In the genomic region with DNA sequence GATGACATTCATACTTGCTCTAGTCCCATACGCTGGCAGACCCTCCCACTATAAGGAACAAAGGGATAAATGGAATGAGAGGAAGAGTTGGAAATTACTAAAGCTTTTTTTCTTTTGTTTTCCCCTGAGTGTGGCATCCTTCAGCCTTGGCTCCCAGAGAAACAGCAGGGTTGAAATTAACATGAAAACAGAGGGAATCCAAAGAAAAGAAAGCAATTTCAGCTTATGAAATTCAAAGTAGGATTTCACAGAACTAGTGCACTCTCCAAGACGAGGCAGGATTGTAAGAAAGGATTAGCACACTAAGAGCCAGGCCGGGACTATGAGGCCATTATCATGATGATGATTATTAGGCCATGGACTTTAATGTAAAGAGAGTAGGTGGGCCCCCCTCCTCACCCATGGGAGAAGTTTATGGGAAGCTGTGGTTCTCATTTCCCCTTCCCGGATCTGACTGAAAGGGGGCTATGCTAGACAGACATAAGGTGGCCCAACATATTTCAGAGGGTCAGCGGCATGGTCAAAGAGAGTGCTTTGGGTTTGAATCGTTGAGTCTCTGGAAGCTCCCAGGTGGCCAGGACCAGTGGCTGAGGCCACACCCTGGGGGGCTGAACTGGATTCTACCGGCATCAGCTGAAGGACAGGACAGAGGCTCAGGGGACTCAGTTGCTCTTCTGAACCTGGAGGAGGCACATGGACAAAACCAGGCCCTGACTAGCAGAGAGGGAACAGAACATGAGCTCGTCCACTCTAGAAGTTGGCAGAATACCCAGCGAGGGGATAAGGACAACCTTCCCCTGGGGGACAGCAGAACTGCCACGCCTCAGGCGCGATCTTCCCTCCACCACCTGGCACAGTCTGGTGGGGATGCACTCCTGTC, we compare ENCODE assay signal across 1 cellular context.
TF ChIP-seq lines count a peak whose summit lies in the region.

No MANE protein-coding gene starts in this region.

TF ChIP-seq in WTC11, 78 proteins besides CTCF, POLR2A, EP300 and RAD21 (continued from another document):
- TF ChIP-seq, protein P1, sequence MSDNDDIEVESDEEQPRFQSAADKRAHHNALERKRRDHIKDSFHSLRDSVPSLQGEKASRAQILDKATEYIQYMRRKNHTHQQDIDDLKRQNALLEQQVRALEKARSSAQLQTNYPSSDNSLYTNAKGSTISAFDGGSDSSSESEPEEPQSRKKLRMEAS (CRISPR knock-in tag; IDR thresholded peaks at IDR 0.05) = peak; percentile 31; the same call in 1 of the 2 replicates
- TF ChIP-seq, protein P2, sequence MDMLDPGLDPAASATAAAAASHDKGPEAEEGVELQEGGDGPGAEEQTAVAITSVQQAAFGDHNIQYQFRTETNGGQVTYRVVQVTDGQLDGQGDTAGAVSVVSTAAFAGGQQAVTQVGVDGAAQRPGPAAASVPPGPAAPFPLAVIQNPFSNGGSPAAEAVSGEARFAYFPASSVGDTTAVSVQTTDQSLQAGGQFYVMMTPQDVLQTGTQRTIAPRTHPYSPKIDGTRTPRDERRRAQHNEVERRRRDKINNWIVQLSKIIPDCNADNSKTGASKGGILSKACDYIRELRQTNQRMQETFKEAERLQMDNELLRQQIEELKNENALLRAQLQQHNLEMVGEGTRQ (CRISPR knock-in tag; IDR thresholded peaks at IDR 0.05) = no peak
- TF ChIP-seq CREM (CRISPR knock-in tag; IDR thresholded peaks at IDR 0.05) (0 out of 2 replicates have a peak, but pooled peaks have one; percentile 22), FOXP1 (CRISPR knock-in tag; IDR thresholded peaks at IDR 0.05; ENCODE audit: borderline replicate concordance) (no peak; the same call in 1 of the 2 replicates)
